In genomic region chr6:137175157-137175889, GRCh38 we compare ENCODE assay signal across 1 cellular context.
TF ChIP-seq lines count a peak whose summit lies in the region.

No MANE protein-coding gene starts in this region.

TF ChIP-seq in GM12878, 131 proteins besides CTCF, POLR2A, EP300 and RAD21:
- TF ChIP-seq CHD2 (IDR thresholded peaks at IDR 0.05; ENCODE audit: borderline replicate concordance, low read depth, low read length) (no peak), PAX8 (IDR thresholded peaks at IDR 0.05) (no peak), IRF5 (IDR thresholded peaks at IDR 0.05; ENCODE audit: borderline replicate concordance) (no peak), ZBTB4 (CRISPR knock-in tag; IDR thresholded peaks at IDR 0.05) (no peak), GATAD2B (conservative IDR thresholded peaks at IDR 0.05; ENCODE audit: low read depth) (no peak), SP1 (IDR thresholded peaks at IDR 0.05; ENCODE audit: low read depth, low read length) (no peak), CBFB (IDR thresholded peaks at IDR 0.05; ENCODE audit: low read depth) (no peak), SMAD1 (IDR thresholded peaks at IDR 0.05; ENCODE audit: low read depth, partially characterized antibody) (no peak), BHLHE40 (IDR thresholded peaks at IDR 0.05; ENCODE audit: borderline replicate concordance in 1 of 2, low read depth in 2 of 2, low read length in 1 of 2) (no peak), NFIC (IDR thresholded peaks at IDR 0.05; ENCODE audit: low read depth, low read length) (no peak), IRF4 (IDR thresholded peaks at IDR 0.05; ENCODE audit: low read depth, low read length) (no peak)
